Comparison of ENCODE assay signal across 8 cellular contexts in the genomic region with DNA sequence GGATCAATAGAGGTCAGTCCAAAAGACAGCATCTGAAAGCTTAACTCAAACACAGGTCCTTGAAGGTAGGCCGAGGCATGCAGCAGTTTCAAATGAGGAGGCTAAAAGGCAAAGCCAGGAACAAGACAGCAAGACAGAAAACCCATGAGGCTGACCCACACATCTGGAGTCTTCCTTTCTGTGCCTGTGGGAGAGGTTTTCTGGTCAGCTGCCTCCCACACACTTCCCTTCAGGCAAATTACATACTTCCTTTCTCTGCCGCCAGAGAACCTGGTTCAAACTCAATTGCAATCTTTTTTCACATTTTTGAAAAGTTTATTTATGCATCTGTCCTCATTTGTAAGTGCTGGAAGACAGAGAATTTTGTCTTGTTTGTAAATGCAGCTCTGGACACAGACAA. TPM values are rescaled to one million over a fixed set of nuclear protein-coding genes. Genes with fewer than 3 reads are reported as not detected.
A peak's percentile ranks its signal among the peaks of the same experiment; 100 is the strongest.
DNase-seq lines count a peak whose midpoint lies in the region; ATAC-seq and TF ChIP-seq lines count a peak whose summit lies in the region.

No MANE protein-coding gene starts in this region.

- POLR2A ChIA-PET in CD8-positive, alpha-beta memory T cell (lab: Charles Lee) = interaction anchor here (0.6 kb wide), 1 partner anchor 98 kb away, joined by 3 read pairs; no protein-coding TSS in a partner anchor
- POLR2A ChIA-PET in MCF 10A (lab: Yijun Ruan, JAX) = interaction anchor here (1.2 kb wide), 1 partner anchor 12 kb away, joined by 4 read pairs; no protein-coding TSS in a partner anchor

- DNase-seq in CD8-positive, alpha-beta memory T cell = no peak
- DNase-seq in MCF 10A (ENCODE audit: unreplicated experiment) (no peak), gastrocnemius medialis (no peak), mucosa of gallbladder (ENCODE audit: low spot score) (no peak), medulla oblongata (ENCODE audit: extremely low spot score) (no peak), Calu3 (no peak)

- H3K4me1 ChIP-seq in CD8-positive, alpha-beta memory T cell (ENCODE audit: insufficient read depth, low read length) = peaks cover 19% of the 10 kb centered on the region
- H3K4me1 ChIP-seq in gastrocnemius medialis = no peaks in the 10 kb centered on the region

- peak overlapping the region in 7 of 8 donors; percentile 5 to 82 (median 70) for H3K27ac Mint-ChIP-seq in CD8-positive, alpha-beta memory T cell
- H3K27ac Mint-ChIP-seq in MCF 10A (ENCODE audit: low read depth, unreplicated experiment) (peak overlapping the region; percentile 70), Calu3 (ENCODE audit: unreplicated experiment) (no peak overlapping the region)

- peaks cover 28 to 43% (median 40%) of the 10 kb centered on the region in 3 donors for H3K4me1 Mint-ChIP-seq in CD8-positive, alpha-beta memory T cell
- H3K4me1 Mint-ChIP-seq in MCF 10A (ENCODE audit: insufficient read depth, unreplicated experiment) (peaks cover 32% of the 10 kb centered on the region), Calu3 (ENCODE audit: low read depth, unreplicated experiment) (peaks cover 5% of the 10 kb centered on the region)

- in situ Hi-C loops in gastrocnemius medialis (cut with MboI; ENCODE audit: low sequenced_read_pairs in 4 of 4) = no loop called here

- CTCF ChIA-PET in CD8-positive, alpha-beta memory T cell (lab: Charles Lee) = interaction anchor here (1.0 to 4.1 kb wide), 11 partner anchors 12 to 245 kb away, joined by 3 to 22 read pairs (median 4); no protein-coding TSS in a partner anchor
- CTCF ChIA-PET in MCF 10A (lab: Yijun Ruan, JAX) = interaction anchor here (0.9 to 5.9 kb wide), 3 partner anchors 12 to 45 kb away, joined by 4 to 26 read pairs (median 17); no protein-coding TSS in a partner anchor
- CTCF ChIA-PET in Calu3 (lab: Charles Lee) = no interaction called here

- no peaks in the 10 kb centered on the region for H3K27me3 Mint-ChIP-seq in CD8-positive, alpha-beta memory T cell
- no peaks in the 10 kb centered on the region for H3K27me3 Mint-ChIP-seq in MCF 10A (ENCODE audit: insufficient read depth, unreplicated experiment)
- no peaks in the 10 kb centered on the region for H3K27me3 Mint-ChIP-seq in Calu3 (ENCODE audit: unreplicated experiment)

- no TSS peak for BruUV-seq in MCF 10A (replicated peaks; lab: Mats Ljungman, UMichigan)
- BruUV-seq in Calu3 (replicated peaks; lab: Mats Ljungman, UMichigan) = no TSS peak

- no peaks in the 10 kb centered on the region for H3K9me3 ChIP-seq in CD8-positive, alpha-beta memory T cell (ENCODE audit: low read length)
- H3K9me3 ChIP-seq in gastrocnemius medialis = no peaks in the 10 kb centered on the region

- H3K4me3 Mint-ChIP-seq in CD8-positive, alpha-beta memory T cell = peak overlapping the region in 2 of 7 donors; percentile 37 to 38
- H3K4me3 Mint-ChIP-seq in MCF 10A (ENCODE audit: unreplicated experiment) = no peak overlapping the region
- H3K4me3 Mint-ChIP-seq in Calu3 (ENCODE audit: low read depth, unreplicated experiment) = no peak overlapping the region

- peaks cover 12% of the 10 kb centered on the region for H3K36me3 ChIP-seq in CD8-positive, alpha-beta memory T cell (ENCODE audit: insufficient read depth, low read length)
- no peaks in the 10 kb centered on the region for H3K36me3 ChIP-seq in gastrocnemius medialis

- H3K36me3 Mint-ChIP-seq in CD8-positive, alpha-beta memory T cell = peaks cover 5 to 67% (median 21%) of the 10 kb centered on the region in 3 donors
- H3K36me3 Mint-ChIP-seq in MCF 10A (ENCODE audit: insufficient read depth, unreplicated experiment) = no peaks in the 10 kb centered on the region
- H3K36me3 Mint-ChIP-seq in Calu3 (ENCODE audit: insufficient read depth, unreplicated experiment) = peaks cover 20% of the 10 kb centered on the region

- no peak overlapping the region for H3K4me3 ChIP-seq in CD8-positive, alpha-beta memory T cell (ENCODE audit: low read length)
- no peak overlapping the region for H3K4me3 ChIP-seq in gastrocnemius medialis

- intact Hi-C loops in MCF 10A (cut with micrococcal nuclease) = no loop called here
- intact Hi-C loops in gastrocnemius medialis (cut with DNase I; ENCODE audit: low total_unique reads) = no loop called here
- intact Hi-C loops in Calu3 (cut with micrococcal nuclease; ENCODE audit: unreplicated experiment) = no loop called here

- no peak overlapping the region for H3K27ac ChIP-seq in CD8-positive, alpha-beta memory T cell (ENCODE audit: low read depth, low read length)
- peak overlapping the region; percentile 38 to 54 (median 46) for H3K27ac ChIP-seq in gastrocnemius medialis

- TF ChIP-seq POLR2A in gastrocnemius medialis (IDR thresholded peaks at IDR 0.05) = no peak

- no peaks in the 10 kb centered on the region for H3K27me3 ChIP-seq in CD8-positive, alpha-beta memory T cell (ENCODE audit: insufficient read depth, low read length, poor library complexity, severe bottlenecking)
- no peaks in the 10 kb centered on the region for H3K27me3 ChIP-seq in gastrocnemius medialis

- ATAC-seq in GM19463 (IDR thresholded peaks at IDR 0.05; ENCODE audit: unreplicated experiment) (peak; percentile 81), HG03520 (IDR thresholded peaks at IDR 0.05; ENCODE audit: unreplicated experiment) (peak; percentile 72), gastrocnemius medialis (peak in 1 of 2 donors; percentile 36)

- H3K9me3 Mint-ChIP-seq in CD8-positive, alpha-beta memory T cell = no peaks in the 10 kb centered on the region
- H3K9me3 Mint-ChIP-seq in MCF 10A (ENCODE audit: unreplicated experiment) (no peaks in the 10 kb centered on the region), Calu3 (ENCODE audit: low read depth, unreplicated experiment) (no peaks in the 10 kb centered on the region)

- no peak for TF ChIP-seq CTCF in MCF 10A (IDR thresholded peaks at IDR 0.05; ENCODE audit: unreplicated experiment)
- TF ChIP-seq CTCF in gastrocnemius medialis (IDR thresholded peaks at IDR 0.05 in 4 of 5, conservative IDR thresholded peaks at IDR 0.05 in 1 of 5) = no peak
- no peak for TF ChIP-seq CTCF in Calu3 (IDR thresholded peaks at IDR 0.05; ENCODE audit: unreplicated experiment)

RNA-seq across cellular contexts. Expression of a gene that starts 29.8 kb away (rescaled TPM):
- 10 to 100 TPM; 71.9 to 72.1 TPM for total RNA-seq in CD8-positive, alpha-beta memory T cell
- 65.0 TPM for polyA plus RNA-seq in CD8-positive, alpha-beta memory T cell
- not detected in 2 replicates for total RNA-seq in MCF 10A (2022)
- total RNA-seq in gastrocnemius medialis = 1 to 10 TPM in 1 of 4 donors, not detected in 3; 1.0 TPM
- total RNA-seq in mucosa of gallbladder = 0.46 TPM
- total RNA-seq in Calu3 (2022) = not detected in 2 replicates

Comparison
In these comparisons a context has a peak if more than half of its experiments do, and no peak if none do; other contexts are left out.
1. RNA of a gene that starts 29.8 kb away (total RNA-seq): 71.9 to 72.1 TPM in CD8-positive, alpha-beta memory T cell; 0.46 TPM in mucosa of gallbladder (single experiment), not detected in Calu3, 1.0 TPM in gastrocnemius medialis and not detected in MCF 10A; every median in the first group is over 10 times any median in the second.